24 cellular contexts compared by ENCODE assay signal in the genomic region with DNA sequence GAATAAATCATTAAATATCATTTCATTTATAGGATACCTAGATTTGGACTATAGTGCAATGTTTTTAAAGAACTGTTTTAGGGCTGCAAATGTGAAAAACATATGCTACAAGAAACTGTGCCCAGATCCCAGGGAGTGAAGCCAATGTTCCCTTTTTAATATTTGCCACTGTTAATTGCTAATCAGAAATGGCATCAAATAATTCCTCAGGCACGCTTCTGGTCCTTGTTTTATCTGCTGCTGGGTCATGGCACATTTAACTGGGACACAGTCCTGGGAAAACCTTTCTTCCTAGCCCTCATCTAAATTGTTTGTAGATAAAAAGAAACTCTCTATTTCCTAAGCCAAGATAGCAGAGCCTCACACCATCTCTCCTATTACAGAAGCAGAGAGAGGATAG.
"Had no signal": no experiment of that assay in that cellular context is flagged by ENCODE, and none has a peak within 500 bp of the region (broad histone marks: within the 10 kb centered on the region; RNA-seq: fewer than 3 reads in every experiment).

No MANE protein-coding gene starts in this region.

- H3K9me3 ChIP-seq: ovary, psoas muscle, right lobe of liver, sigmoid colon, stomach, thoracic aorta, thyroid gland, tibial nerve, upper lobe of left lung, vagina had no signal

- H3K36me3 ChIP-seq: neural progenitor cell, ovary, right lobe of liver, sigmoid colon, stomach, thoracic aorta, thyroid gland, tibial nerve, upper lobe of left lung, vagina had no signal

- DNase-seq: occipital lobe; ovary; posterior cingulate gyrus; psoas muscle; right cardiac atrium; right lobe of liver; sigmoid colon; small intestine; stimulated activated CD4-positive, alpha-beta T cell treated with anti-CD3 and anti-CD28 coated beads, Interleukin-15, amount 100 ng/mL, for 24 hours; stimulated activated CD4-positive, alpha-beta T cell treated with anti-CD3 and anti-CD28 coated beads, Interleukin-2, amount 100 ng/mL, for 24 hours; stimulated activated CD4-positive, alpha-beta T cell treated with anti-CD3 and anti-CD28 coated beads, Interleukin-2, amount 100 ng/mL, for 48 hours; stimulated activated CD4-positive, alpha-beta T cell treated with anti-CD3 and anti-CD28 coated beads, Interleukin-4, amount 100 ng/mL, for 24 hours; stimulated activated naive B cell treated with anti-CD40 and anti-IgM and Interleukin-4, amounts not matched to agents 10 μg/mL and 1 μg/mL and 100 μg/mL, for 72 hours; stimulated activated naive CD4-positive, alpha-beta T cell treated with Interleukin-2 at 50 U/mL for 16 hours; stomach; thyroid gland; trophoblast cell; upper lobe of left lung had no signal

- H3K4me1 ChIP-seq: parathyroid adenoma, psoas muscle, right lobe of liver, sigmoid colon, thyroid gland, upper lobe of left lung had no signal

- H3K4me2 ChIP-seq: neural progenitor cell had no signal

- H3K27ac ChIP-seq: neural progenitor cell, ovary, parathyroid adenoma, psoas muscle, right lobe of liver, sigmoid colon, stomach, thoracic aorta, thyroid gland, tibial nerve, upper lobe of left lung, vagina had no signal

- H2AFZ ChIP-seq: neural progenitor cell, parathyroid adenoma had no signal

- H3K9ac ChIP-seq: neural progenitor cell, parathyroid adenoma had no signal

- ATAC-seq: psoas muscle; right cardiac atrium; right lobe of liver; stimulated activated effector memory CD8-positive, alpha-beta T cell treated with anti-CD3 and anti-CD28 coated beads, Interleukin-12 subunit alpha, Interleukin-12 subunit beta, amount 100 ng/mL, for 72 hours; stimulated activated naive B cell treated with anti-CD40 and anti-IgM and Interleukin-4, amounts not matched to agents 10 μg/mL and 1 μg/mL and 100 μg/mL, for 72 hours had no signal

- H3K4me3 ChIP-seq: neural progenitor cell, ovary, psoas muscle, right lobe of liver, sigmoid colon, stomach, thoracic aorta, thyroid gland, tibial nerve, upper lobe of left lung, vagina had no signal

- H3K27me3 ChIP-seq: neural progenitor cell, ovary, right lobe of liver, sigmoid colon, stomach, thyroid gland, tibial nerve, upper lobe of left lung, vagina had no signal

- H3K79me2 ChIP-seq: parathyroid adenoma had no signal
